In the genomic region with DNA sequence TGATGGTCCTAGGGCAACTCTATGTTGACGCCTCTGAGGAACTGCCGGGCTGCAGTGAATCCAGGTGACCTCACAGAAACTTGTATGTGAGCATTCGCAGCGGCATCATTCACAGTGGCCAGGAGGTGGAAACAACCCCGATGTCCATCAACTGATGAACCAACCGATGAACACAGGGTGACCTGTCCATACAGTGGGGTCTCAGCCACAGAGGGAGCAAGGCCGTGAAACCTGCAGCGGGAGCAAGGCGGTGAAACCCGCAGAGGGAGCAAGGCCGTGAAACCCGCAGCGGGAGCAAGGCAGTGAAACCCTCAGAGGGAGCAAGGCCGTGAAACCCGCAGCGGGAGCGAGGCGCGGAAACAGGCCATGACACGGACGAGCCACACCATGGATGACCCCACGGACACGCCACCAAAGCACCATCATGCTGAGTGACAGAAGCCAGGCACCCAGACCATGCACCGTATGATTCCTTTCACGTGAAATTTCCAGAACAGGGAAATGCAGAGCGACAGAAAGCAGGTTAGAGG, we compare ENCODE assay signal across 20 cellular contexts.
"Had no signal": no experiment of that assay in that cellular context is flagged by ENCODE, and none has a peak within 500 bp of the region (broad histone marks: within the 10 kb centered on the region; RNA-seq: fewer than 3 reads in every experiment).

No MANE protein-coding gene starts in this region.

- H3K27ac ChIP-seq: dorsolateral prefrontal cortex, left lung, parathyroid adenoma, sigmoid colon, stomach, tibial artery, uterus had no signal

- H3K27me3 Mint-ChIP-seq: naive thymus-derived CD4-positive, alpha-beta T cell; progenitor cell of endocrine pancreas; type B pancreatic cell had no signal

- H3K4me3 Mint-ChIP-seq: naive thymus-derived CD4-positive, alpha-beta T cell; stimulated activated effector memory CD8-positive, alpha-beta T cell treated with anti-CD3 and anti-CD28 coated beads, Interleukin-12 subunit alpha, Interleukin-12 subunit beta, amount 100 ng/mL, for 72 hours had no signal

- DNase-seq: cortex of kidney; effector CD4-positive, alpha-beta T cell; left lung; mammary epithelial cell; mesendoderm; midbrain; naive thymus-derived CD4-positive, alpha-beta T cell; occipital lobe; sigmoid colon; stimulated activated CD4-positive, alpha-beta T cell treated with anti-CD3 and anti-CD28 coated beads, Interleukin-2, amount 100 ng/mL, for 24 hours; stimulated activated CD4-positive, alpha-beta T cell treated with anti-CD3 and anti-CD28 coated beads, Interleukin-4, amount 100 ng/mL, for 24 hours; stimulated activated naive CD4-positive, alpha-beta T cell treated with Interleukin-2 at 50 U/mL for 16 hours; stomach; uterus had no signal

- H3K9me3 ChIP-seq: left lung, sigmoid colon, stomach, tibial artery, uterus had no signal

- H3K36me3 Mint-ChIP-seq: naive thymus-derived CD4-positive, alpha-beta T cell; stimulated activated effector memory CD8-positive, alpha-beta T cell treated with anti-CD3 and anti-CD28 coated beads, Interleukin-12 subunit alpha, Interleukin-12 subunit beta, amount 100 ng/mL, for 72 hours; type B pancreatic cell had no signal

- H3K27me3 ChIP-seq: dorsolateral prefrontal cortex, left lung, sigmoid colon, stomach, tibial artery, uterus had no signal

- H3K4me3 ChIP-seq: dorsolateral prefrontal cortex, left lung, sigmoid colon, stomach, tibial artery, uterus had no signal

- H3K9me3 Mint-ChIP-seq: stimulated activated effector memory CD8-positive, alpha-beta T cell treated with anti-CD3 and anti-CD28 coated beads, Interleukin-12 subunit alpha, Interleukin-12 subunit beta, amount 100 ng/mL, for 72 hours; type B pancreatic cell had no signal

- H3K4me1 Mint-ChIP-seq: naive thymus-derived CD4-positive, alpha-beta T cell had no signal

- ATAC-seq: left lung; naive thymus-derived CD4-positive, alpha-beta T cell; stimulated activated effector memory CD8-positive, alpha-beta T cell treated with anti-CD3 and anti-CD28 coated beads, Interleukin-12 subunit alpha, Interleukin-12 subunit beta, amount 100 ng/mL, for 72 hours had no signal

- H3K27ac Mint-ChIP-seq: progenitor cell of endocrine pancreas; stimulated activated effector memory CD8-positive, alpha-beta T cell treated with anti-CD3 and anti-CD28 coated beads, Interleukin-12 subunit alpha, Interleukin-12 subunit beta, amount 100 ng/mL, for 72 hours; type B pancreatic cell had no signal

- H3K4me1 ChIP-seq: left lung, sigmoid colon, stomach, tibial artery, uterus had no signal

- H3K36me3 ChIP-seq: left lung, sigmoid colon, stomach, tibial artery, uterus had no signal
